ENCODE assay signal across 8 cellular contexts in the genomic region with DNA sequence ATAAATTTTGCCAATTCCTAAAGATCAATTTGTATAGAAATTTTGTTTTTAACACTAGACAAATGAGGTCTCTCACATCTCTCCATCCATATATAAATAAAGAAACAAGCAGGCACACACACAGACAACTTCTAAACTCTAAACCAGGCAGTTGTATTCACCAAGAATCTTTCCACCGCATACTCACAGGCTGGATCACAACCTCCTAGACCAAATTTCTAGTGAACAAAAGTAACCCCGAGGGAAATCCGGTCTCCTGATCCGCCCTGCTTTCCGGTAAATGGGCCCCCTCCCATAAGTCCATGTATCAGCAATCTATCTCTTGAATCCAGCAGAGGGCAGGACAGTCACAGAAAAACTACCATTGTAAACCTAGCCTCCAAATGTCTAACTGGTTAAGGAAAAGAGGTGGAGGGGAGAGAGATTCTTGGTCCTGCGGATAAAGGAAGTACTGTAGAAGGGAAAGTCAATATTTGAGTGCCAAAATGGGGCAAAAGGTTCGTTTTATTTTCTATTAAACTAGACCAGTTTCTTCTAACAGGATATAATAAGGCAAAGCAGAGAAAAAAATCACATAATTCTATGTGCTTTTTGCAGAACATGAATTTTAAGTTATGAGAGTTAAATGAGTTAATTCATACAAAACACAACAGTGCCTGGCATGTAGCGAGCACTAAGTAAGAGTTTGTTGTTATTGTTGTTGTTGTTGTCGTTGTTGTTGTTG. TPM values are rescaled to one million over a fixed set of nuclear protein-coding genes. Genes with fewer than 3 reads are reported as not detected.
A peak's percentile ranks its signal among the peaks of the same experiment; 100 is the strongest.
DNase-seq lines count a peak whose midpoint lies in the region; ATAC-seq and TF ChIP-seq lines count a peak whose summit lies in the region.

No MANE protein-coding gene starts in this region.

- TF ChIP-seq CTCF in fibroblast of villous mesenchyme (IDR thresholded peaks at IDR 0.05; ENCODE audit: insufficient read depth, low read depth, low read length), result peak; percentile 78

- WGBS in thymus, result 19% methylated on average over 9 of the region's 9 CpGs

- peak overlapping the region; percentile 64 for H2AFZ ChIP-seq in neuron (ENCODE audit: low read depth, low read length)

- peak overlapping the region; percentile 15 for H3K4me3 ChIP-seq in fibroblast of villous mesenchyme (ENCODE audit: low read depth, low read length)
- H3K4me3 ChIP-seq in neuron (ENCODE audit: low read length), result peak overlapping the region; percentile 44
- peak overlapping the region; percentile 7 for H3K4me3 ChIP-seq in thymus (ENCODE audit: low read length)

- H3K27me3 ChIP-seq in neuron (ENCODE audit: insufficient read depth, low read length) (no peaks in the 10 kb centered on the region), thymus (ENCODE audit: control insufficient read depth, insufficient read depth) (no peaks in the 10 kb centered on the region)

- H3K27ac ChIP-seq in thymus (ENCODE audit: low read depth), result peak overlapping the region; percentile 46

- H3K9me3 ChIP-seq in neuron (ENCODE audit: low read length) (no peaks in the 10 kb centered on the region), thymus (ENCODE audit: control insufficient read depth) (no peaks in the 10 kb centered on the region)

- H3K36me3 ChIP-seq in neuron (ENCODE audit: insufficient read depth, low read length) (no peaks in the 10 kb centered on the region), thymus (ENCODE audit: control insufficient read depth, insufficient read depth) (no peaks in the 10 kb centered on the region)

- peaks cover 5% of the 10 kb centered on the region for H3K4me1 ChIP-seq in neuron (ENCODE audit: insufficient read depth, low read length)
- peaks cover 18% of the 10 kb centered on the region for H3K4me1 ChIP-seq in thymus (ENCODE audit: control insufficient read depth, insufficient read depth, low read length)

- peak; percentile 41 for ATAC-seq in GM19463 (IDR thresholded peaks at IDR 0.05; ENCODE audit: unreplicated experiment)

- DNase-seq in CD1c-positive myeloid dendritic cell (ENCODE audit: extremely low spot score) (peak; percentile 83), LHCN-M2 (ENCODE audit: low read depth) (peak; percentile 91), RPMI7951 (ENCODE audit: low read depth) (peak; percentile 83), fibroblast of villous mesenchyme (ENCODE audit: low read depth) (peak; percentile 90)
- peak; percentile 33 for DNase-seq in activated effector memory CD4-positive, alpha-beta T cell treated with Interleukin-2 at 50 U/mL for 16 hours

RNA-seq across cellular contexts. Expression of a gene that starts 4.8 kb away (rescaled TPM):
- 23.5 and 25.7 TPM in 2 replicates for total RNA-seq in LHCN-M2 (2014; rRNA removed)
- polyA plus RNA-seq in LHCN-M2 (2012), result 12.5 TPM
- 27.5 and 28.1 TPM in 2 replicates for total RNA-seq in RPMI7951 (2014; rRNA removed; shearing (Covaris generic))
- 29.3 and 42.7 TPM in 2 replicates for total RNA-seq in fibroblast of villous mesenchyme
- polyA plus RNA-seq in thymus, result 14.9 TPM

RNA-seq across cellular contexts. Expression of a gene that starts 56.2 kb away (rescaled TPM):
- total RNA-seq in LHCN-M2 (2014; rRNA removed) (179 and 196 TPM in 2 replicates), fibroblast of villous mesenchyme (74.1 and 136 TPM in 2 replicates)
- 95.4 TPM for polyA plus RNA-seq in LHCN-M2 (2012)
- total RNA-seq in RPMI7951 (2014; rRNA removed; shearing (Covaris generic)), result 171 and 180 TPM in 2 replicates
- polyA plus RNA-seq in thymus, result 86.5 TPM

Comparison
In these comparisons a context has a peak if more than half of its experiments do, and no peak if none do; other contexts are left out.
1. Peak in every context shown above with its lines: DNase-seq, ATAC-seq, H3K4me3 ChIP-seq and H3K27ac ChIP-seq.
2. DNase-seq: peak in every context shown above with its lines; median percentile 91 in LHCN-M2; 90 in fibroblast of villous mesenchyme; 83 in CD1c-positive myeloid dendritic cell; 83 in RPMI7951; 33 in activated effector memory CD4-positive, alpha-beta T cell treated with Interleukin-2 at 50 U/mL for 16 hours.